ENCODE assay signal across 8 cellular contexts in genomic region chr3:42071720-42072582, GRCh38. TPM values are rescaled to one million over a fixed set of nuclear protein-coding genes. Genes with fewer than 3 reads are reported as not detected.
A peak's percentile ranks its signal among the peaks of the same experiment; 100 is the strongest.
DNase-seq lines count a peak whose midpoint lies in the region; ATAC-seq and TF ChIP-seq lines count a peak whose summit lies in the region.

No MANE protein-coding gene starts in this region.

- H3K27ac ChIP-seq in parathyroid adenoma, result peak overlapping the region; percentile 89

- H3K4me2 ChIP-seq in parathyroid adenoma (ENCODE audit: low read length), result peak overlapping the region; percentile 68

- CTCF ChIA-PET in activated CD8-positive, alpha-beta T cell treated with anti-CD3 and anti-CD28 coated beads for 36 hours (lab: Charles Lee), result interaction anchor here (2.6 kb wide), 1 partner anchor 28 kb away, joined by 9 read pairs; no protein-coding TSS in a partner anchor

- H3K36me3 ChIP-seq in parathyroid adenoma (ENCODE audit: control insufficient read depth, insufficient read depth, low read length), result no peaks in the 10 kb centered on the region

- H3K4me1 Mint-ChIP-seq in glutamatergic neuron (ENCODE audit: low read depth, unreplicated experiment), result peaks cover 53% of the 10 kb centered on the region
- peaks cover 24% of the 10 kb centered on the region for H3K4me1 Mint-ChIP-seq in activated CD8-positive, alpha-beta T cell treated with anti-CD3 and anti-CD28 coated beads for 36 hours (ENCODE audit: low read depth)

- H3K9ac ChIP-seq in parathyroid adenoma, result no peak overlapping the region

- peak; percentile 70 for ATAC-seq in GM21737 (IDR thresholded peaks at IDR 0.05; ENCODE audit: unreplicated experiment)
- no peak for ATAC-seq in activated CD8-positive, alpha-beta T cell treated with anti-CD3 and anti-CD28 coated beads for 36 hours

- H3K27me3 Mint-ChIP-seq in glutamatergic neuron (ENCODE audit: unreplicated experiment), result peaks cover 14% of the 10 kb centered on the region
- no peaks in the 10 kb centered on the region for H3K27me3 Mint-ChIP-seq in activated CD8-positive, alpha-beta T cell treated with anti-CD3 and anti-CD28 coated beads for 36 hours

- no peak for TF ChIP-seq CTCF in WI38 (IDR thresholded peaks at IDR 0.05; ENCODE audit: low read depth, low read length)
- no peak for TF ChIP-seq CTCF in glutamatergic neuron (IDR thresholded peaks at IDR 0.05; ENCODE audit: partially characterized antibody, unreplicated experiment)
- TF ChIP-seq CTCF in parathyroid adenoma (IDR thresholded peaks at IDR 0.05), result no peak
- no peak for TF ChIP-seq CTCF in activated CD8-positive, alpha-beta T cell treated with anti-CD3 and anti-CD28 coated beads for 36 hours (IDR thresholded peaks at IDR 0.05)

- H3K79me2 ChIP-seq in parathyroid adenoma, result peaks cover 35% of the 10 kb centered on the region

- peak overlapping the region; percentile 69 for H3K27ac Mint-ChIP-seq in glutamatergic neuron (ENCODE audit: unreplicated experiment)
- no peak overlapping the region for H3K27ac Mint-ChIP-seq in activated CD8-positive, alpha-beta T cell treated with anti-CD3 and anti-CD28 coated beads for 36 hours

- intact Hi-C loops in activated CD8-positive, alpha-beta T cell treated with anti-CD3 and anti-CD28 coated beads for 36 hours (cut with micrococcal nuclease), result loop anchor here (10.0 kb wide), 1 partner anchor 337 kb away; no protein-coding TSS in a partner anchor

- peak overlapping the region; percentile 48 for H3K4me3 ChIP-seq in WI38 (ENCODE audit: low read depth, low read length)
- peak overlapping the region; percentile 38 for H3K4me3 ChIP-seq in parathyroid adenoma (ENCODE audit: low read depth, low read length)

- peak overlapping the region; percentile 43 for H2AFZ ChIP-seq in parathyroid adenoma

- no peaks in the 10 kb centered on the region for H3K27me3 ChIP-seq in parathyroid adenoma (ENCODE audit: control insufficient read depth, insufficient read depth, low read length)

- peak overlapping the region; percentile 68 for H3K4me3 Mint-ChIP-seq in glutamatergic neuron (ENCODE audit: unreplicated experiment)
- H3K4me3 Mint-ChIP-seq in activated CD8-positive, alpha-beta T cell treated with anti-CD3 and anti-CD28 coated beads for 36 hours, result no peak overlapping the region

- peaks cover 15% of the 10 kb centered on the region for H3K4me1 ChIP-seq in parathyroid adenoma

- no peaks in the 10 kb centered on the region for H3K9me3 ChIP-seq in parathyroid adenoma (ENCODE audit: control insufficient read depth, low read length)

- H3K36me3 Mint-ChIP-seq in glutamatergic neuron (ENCODE audit: unreplicated experiment), result no peaks in the 10 kb centered on the region
- H3K36me3 Mint-ChIP-seq in activated CD8-positive, alpha-beta T cell treated with anti-CD3 and anti-CD28 coated beads for 36 hours (ENCODE audit: low read depth), result peaks cover 5% of the 10 kb centered on the region

- peaks cover 17% of the 10 kb centered on the region for H3K9me3 Mint-ChIP-seq in glutamatergic neuron (ENCODE audit: unreplicated experiment)
- no peaks in the 10 kb centered on the region for H3K9me3 Mint-ChIP-seq in activated CD8-positive, alpha-beta T cell treated with anti-CD3 and anti-CD28 coated beads for 36 hours

- POLR2A ChIA-PET in activated CD8-positive, alpha-beta T cell treated with anti-CD3 and anti-CD28 coated beads for 36 hours (lab: Charles Lee), result no interaction called here

- DNase-seq in C1 segment of cervical spinal cord (lab: John Stamatoyannopoulos, UW) (peak in 13 of 14 donors; percentile 49 to 99 (median 79)), NCI-H1694 treated with DMSO at 0.1 percent for 48 hours (lab: John Stamatoyannopoulos, UW) (peak; percentile 57), glutamatergic neuron (no peak)
- DNase-seq in activated CD8-positive, alpha-beta T cell treated with anti-CD3 and anti-CD28 coated beads for 36 hours, result no peak
- DNase-seq in activated naive CD4-positive, alpha-beta T cell treated with anti-CD3 and anti-CD28 coated beads, Interleukin-2, amount 50 U/mL, for 16 hours, result no peak

RNA-seq across cellular contexts. Expression of gene TRAK1, which starts 19.2 kb away (rescaled TPM):
- total RNA-seq in glutamatergic neuron (ENCODE audit: unreplicated experiment), result 308 TPM
- total RNA-seq in activated CD8-positive, alpha-beta T cell treated with anti-CD3 and anti-CD28 coated beads for 36 hours, result 10 to 100 TPM; 24.1 to 24.3 TPM

Comparison
In these comparisons a context has a peak if more than half of its experiments do, and no peak if none do; other contexts are left out.
1. DNase-seq: peak in C1 segment of cervical spinal cord (13 of 14) and NCI-H1694 treated with DMSO at 0.1 percent for 48 hours (single experiment); none in glutamatergic neuron (single experiment), activated CD8-positive, alpha-beta T cell treated with anti-CD3 and anti-CD28 coated beads for 36 hours (single experiment) and activated naive CD4-positive, alpha-beta T cell treated with anti-CD3 and anti-CD28 coated beads, Interleukin-2, amount 50 U/mL, for 16 hours (single experiment).
2. RNA of gene TRAK1, which starts 19.2 kb away (total RNA-seq): 308 TPM in glutamatergic neuron (single experiment); 24.1 to 24.3 TPM in activated CD8-positive, alpha-beta T cell treated with anti-CD3 and anti-CD28 coated beads for 36 hours; every median in the first group is over 10 times any median in the second.